In the genomic region with DNA sequence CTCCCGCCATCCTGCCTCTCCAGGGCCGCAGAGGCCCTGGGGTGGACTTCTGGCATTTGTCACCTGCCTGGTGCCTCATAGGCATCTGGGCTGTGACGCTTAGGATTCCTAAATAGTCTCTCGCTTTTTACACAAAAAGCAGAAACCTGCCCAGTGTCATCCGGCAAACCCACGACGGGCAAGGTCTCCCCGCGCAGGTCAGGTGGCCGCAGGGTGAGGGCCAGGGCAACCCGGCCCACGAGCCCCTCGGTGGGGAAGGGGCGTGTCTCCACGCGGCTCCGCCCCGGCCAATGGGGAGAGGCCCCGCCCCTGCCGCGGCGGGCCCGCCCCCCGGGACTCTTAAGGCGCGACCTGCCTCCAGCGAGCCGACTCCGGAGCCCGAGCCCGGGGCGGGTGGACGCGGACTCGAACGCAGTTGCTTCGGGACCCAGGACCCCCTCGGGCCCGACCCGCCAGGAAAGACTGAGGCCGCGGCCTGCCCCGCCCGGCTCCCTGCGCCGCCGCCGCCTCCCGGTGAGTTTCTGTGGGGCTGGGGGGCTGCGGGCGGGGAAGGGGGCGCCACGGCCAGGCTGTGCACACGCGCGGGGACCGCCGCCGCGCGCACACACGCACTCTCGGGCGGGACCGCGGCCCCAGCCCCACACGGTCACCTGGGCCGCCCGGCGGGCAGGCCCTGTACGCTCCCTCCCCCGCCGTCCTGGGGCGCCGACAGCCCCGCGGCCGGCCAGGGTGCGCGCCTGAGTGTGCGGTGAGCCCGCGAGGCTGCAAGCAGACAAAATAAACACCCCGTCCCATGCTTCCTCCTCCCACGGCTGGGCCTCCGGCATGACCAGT, we compare ENCODE assay signal across 8 cellular contexts. TPM values are rescaled to one million over a fixed set of nuclear protein-coding genes. Genes with fewer than 3 reads are reported as not detected.
A peak's percentile ranks its signal among the peaks of the same experiment; 100 is the strongest.
DNase-seq lines count a peak whose midpoint lies in the region; ATAC-seq lines count a peak whose summit lies in the region.

VASN (plus strand) TSS at position 368 of the 834 bp plus-strand sequence. CDS start 9,030 bp downstream, outside the sequence.

- H3K18ac ChIP-seq in mesenchymal stem cell (ENCODE audit: low read depth in 1 of 2, low read length in 2 of 2) = peak within 1 kb of the TSS; percentile 83 to 96

- peaks cover 0 to 21% of the 10 kb centered on the region in 2 experiments for H3K36me3 ChIP-seq in mesenchymal stem cell (ENCODE audit: control insufficient read depth in 1 of 2, insufficient read depth in 2 of 2, low read depth in 1 of 2, low read length in 2 of 2)

- peak within 1 kb of the TSS; percentile 80 to 100 for H3K4me3 ChIP-seq in mesenchymal stem cell (ENCODE audit: insufficient read depth in 1 of 2, low read depth in 1 of 2, low read length in 2 of 2)

- H2BK12ac ChIP-seq in mesenchymal stem cell (ENCODE audit: low read length in 2 of 2) = peak within 1 kb of the TSS; percentile 85 to 93

- peak within 1 kb of the TSS; percentile 92 for H3K27ac ChIP-seq in mesenchymal stem cell (ENCODE audit: low read length, poor library complexity, severe bottlenecking)

- peak within 1 kb of the TSS; percentile 94 for H2AK5ac ChIP-seq in mesenchymal stem cell (ENCODE audit: low read length, severe bottlenecking)

- H3K27me3 Mint-ChIP-seq in effector memory CD8-positive, alpha-beta T cell = no peaks in the 10 kb centered on the region

- DNase-seq in NCI-H2029 (lab: John Stamatoyannopoulos, UW) = peak; percentile 51
- DNase-seq in NCI-H2029 treated with DMSO at 0.1 percent for 48 hours (lab: John Stamatoyannopoulos, UW) = no peak
- peak; percentile 73 for DNase-seq in M059J (ENCODE audit: low read depth)
- peak; percentile 38 to 69 (median 50) for DNase-seq in activated CD8-positive, alpha-beta memory T cell treated with anti-CD3 and anti-CD28 coated beads for 48 hours (ENCODE audit: low read depth in 2 of 3, low spot score in 2 of 3)
- peak; percentile 64 to 72 (median 71) for DNase-seq in effector memory CD8-positive, alpha-beta T cell
- peak; percentile 88 for DNase-seq in mesenchymal stem cell
- DNase-seq in stimulated activated CD8-positive, alpha-beta memory T cell treated with anti-CD3 and anti-CD28 coated beads, Interleukin-12 subunit alpha, Interleukin-12 subunit beta, amount 100 ng/mL, for 24 hours (ENCODE audit: extremely low read depth) = peak; percentile 39

- peak within 1 kb of the TSS; percentile 97 for H3K9ac ChIP-seq in mesenchymal stem cell (ENCODE audit: low read length)

- no peaks in the 10 kb centered on the region for H3K27me3 ChIP-seq in mesenchymal stem cell (ENCODE audit: control insufficient read depth in 1 of 2, insufficient read depth in 1 of 2, low read length in 2 of 2)

- H3K36me3 Mint-ChIP-seq in effector memory CD8-positive, alpha-beta T cell (ENCODE audit: insufficient read depth) = peaks cover 97% of the 10 kb centered on the region

- H3K23ac ChIP-seq in mesenchymal stem cell (ENCODE audit: low read length in 2 of 2) = peak within 1 kb of the TSS in 1 of 2 experiments; percentile 36

- peak within 1 kb of the TSS; percentile 87 for H4K91ac ChIP-seq in mesenchymal stem cell (ENCODE audit: low read length)

- WGBS in mesenchymal stem cell = under 1% methylated on average over 58 of the region's 86 CpGs

- peak within 1 kb of the TSS; percentile 92 for H2BK5ac ChIP-seq in mesenchymal stem cell (ENCODE audit: low read depth, low read length, poor library complexity, severe bottlenecking)

- H4K8ac ChIP-seq in mesenchymal stem cell (ENCODE audit: low read length) = no peak within 1 kb of the TSS

- H3K14ac ChIP-seq in mesenchymal stem cell (ENCODE audit: low read length in 2 of 2) = peak within 1 kb of the TSS in 1 of 2 experiments; percentile 41

- H3K4me1 Mint-ChIP-seq in effector memory CD8-positive, alpha-beta T cell (ENCODE audit: low read depth in 2 of 2) = peaks cover 12 to 33% of the 10 kb centered on the region in 2 donors

- peaks cover 69% of the 10 kb centered on the region for H3K4me1 ChIP-seq in mesenchymal stem cell (ENCODE audit: control insufficient read depth, insufficient read depth, low read depth, low read length)

- peak within 1 kb of the TSS; percentile 94 for H2BK15ac ChIP-seq in mesenchymal stem cell (ENCODE audit: low read depth, poor library complexity, severe bottlenecking)

- ATAC-seq in effector memory CD8-positive, alpha-beta T cell (replicated peaks) = peak; percentile 69
- no peak for ATAC-seq in HG03025 (IDR thresholded peaks at IDR 0.05; ENCODE audit: low FRiP score, unreplicated experiment)

- peak within 1 kb of the TSS; percentile 45 for H2BK120ac ChIP-seq in mesenchymal stem cell (ENCODE audit: low read depth, low read length)

- peak within 1 kb of the TSS in 1 of 2 donors; percentile 90 for H3K27ac Mint-ChIP-seq in effector memory CD8-positive, alpha-beta T cell

- H3K9me3 ChIP-seq in mesenchymal stem cell (ENCODE audit: control insufficient read depth, low read length) = no peaks in the 10 kb centered on the region

- no peaks in the 10 kb centered on the region for H3K9me3 Mint-ChIP-seq in effector memory CD8-positive, alpha-beta T cell

- H3K4me3 Mint-ChIP-seq in effector memory CD8-positive, alpha-beta T cell = peak within 1 kb of the TSS; percentile 76 to 80

- peaks cover 5% of the 10 kb centered on the region for H3K79me1 ChIP-seq in mesenchymal stem cell (replicated peaks; ENCODE audit: low read length, poor library complexity, severe bottlenecking)

- peak within 1 kb of the TSS; percentile 61 for H3K4me2 ChIP-seq in mesenchymal stem cell (ENCODE audit: low read length, poor library complexity, severe bottlenecking)

- H2AFZ ChIP-seq in mesenchymal stem cell (ENCODE audit: low read depth, low read length) = no peak within 1 kb of the TSS

- H3K4ac ChIP-seq in mesenchymal stem cell (ENCODE audit: low read depth in 1 of 2, low read length in 2 of 2) = peak within 1 kb of the TSS; percentile 71 to 76

RNA-seq across cellular contexts. Expression of gene VASN, which starts in this region (rescaled TPM):
- total RNA-seq in M059J (2014; rRNA removed; shearing (Covaris generic)) = 69.9 and 115 TPM in 2 replicates
- polyA plus RNA-seq in mesenchymal stem cell (2013, experiment 1 of 2) = 127 TPM
- 127 TPM for polyA plus RNA-seq in mesenchymal stem cell (2013, experiment 2 of 2)
